Comparison of ENCODE assay signal across 17 cellular contexts in the genomic region with DNA sequence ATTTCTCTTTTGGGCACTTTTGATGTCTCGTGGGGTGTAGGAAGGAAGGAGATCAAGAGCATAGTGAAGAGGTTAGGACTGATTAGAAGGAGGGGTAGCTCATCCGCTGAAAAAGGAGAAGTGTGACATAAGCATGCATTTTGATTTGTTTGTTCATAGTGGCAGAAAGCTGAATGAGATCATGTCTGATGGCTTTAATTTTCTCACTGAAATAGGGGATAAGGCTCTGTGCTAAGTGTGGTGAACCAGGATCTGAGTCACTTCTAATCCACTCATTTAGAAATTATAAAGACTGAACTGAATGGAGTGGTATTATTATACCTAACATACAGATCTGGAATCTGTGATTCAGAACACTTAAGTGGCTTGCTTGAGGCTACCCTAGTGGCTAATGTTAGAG.
A peak's percentile ranks its signal among the peaks of the same experiment; 100 is the strongest.
DNase-seq lines count a peak whose midpoint lies in the region; ATAC-seq and TF ChIP-seq lines count a peak whose summit lies in the region.
"Had no signal": no experiment of that assay in that cellular context is flagged by ENCODE, and none has a peak within 500 bp of the region (broad histone marks: within the 10 kb centered on the region; RNA-seq: fewer than 3 reads in every experiment).

No MANE protein-coding gene starts in this region.

- CTCF ChIA-PET in SK-N-SH (lab: Yijun Ruan, JAX), result interaction anchor here (0.6 to 1.0 kb wide), 3 partner anchors 23 to 1161 kb away, joined by 3 read pairs; no protein-coding TSS in a partner anchor
- CTCF ChIA-PET in naive thymus-derived CD4-positive, alpha-beta T cell (lab: Charles Lee), result no interaction called here

- H3K9me2 ChIP-seq in SK-N-SH, result no peaks in the 10 kb centered on the region

- H3K27me3 ChIP-seq in SK-N-SH (ENCODE audit: insufficient read depth), result no peaks in the 10 kb centered on the region
- H3K27me3 ChIP-seq in naive thymus-derived CD4-positive, alpha-beta T cell (ENCODE audit: control insufficient read depth in 2 of 2, insufficient read depth in 2 of 2, low read length in 2 of 2), result no peaks in the 10 kb centered on the region
- H3K27me3 ChIP-seq: neural progenitor cell, right lobe of liver had no signal

- H3K9ac ChIP-seq in SK-N-SH, result no peak overlapping the region
- H3K9ac ChIP-seq: neural progenitor cell had no signal

- H3K4me2 ChIP-seq in SK-N-SH, result no peak overlapping the region
- H3K4me2 ChIP-seq: neural progenitor cell had no signal

- H3K9me3 Mint-ChIP-seq in naive thymus-derived CD4-positive, alpha-beta T cell, result no peaks in the 10 kb centered on the region
- H3K9me3 Mint-ChIP-seq: central memory CD8-positive, alpha-beta T cell; neural progenitor cell had no signal

- peak overlapping the region in 1 of 2 experiments; percentile 30; a peak in 1 of 4 replicates for H3K27ac ChIP-seq in SK-N-SH (ENCODE audit: low read depth in 2 of 2, low read length in 1 of 2)
- H3K27ac ChIP-seq in naive thymus-derived CD4-positive, alpha-beta T cell (ENCODE audit: low read depth, low read length), result no peak overlapping the region
- H3K27ac ChIP-seq: neural progenitor cell, right lobe of liver had no signal

- no peaks in the 10 kb centered on the region for H4K20me1 ChIP-seq in SK-N-SH (ENCODE audit: insufficient read depth)

- ATAC-seq in SK-N-SH treated with all-trans-retinoic acid at 6 μM for 48 hours, result peak; percentile 36; the same call in 2 of the 3 replicates
- ATAC-seq in naive thymus-derived CD4-positive, alpha-beta T cell, result peak; percentile 41

- peaks cover 0 to 15% (median 7%) of the 10 kb centered on the region in 5 donors for H3K27me3 Mint-ChIP-seq in naive thymus-derived CD4-positive, alpha-beta T cell

- no peak for TF ChIP-seq EP300 in SK-N-SH (IDR thresholded peaks at IDR 0.05; ENCODE audit: borderline replicate concordance in 1 of 2, low read depth in 1 of 2, low read length in 1 of 2)

- no peak overlapping the region for H2AFZ ChIP-seq in SK-N-SH (ENCODE audit: low read depth)
- H2AFZ ChIP-seq: neural progenitor cell had no signal

- no peaks in the 10 kb centered on the region for H3K79me2 ChIP-seq in SK-N-SH (ENCODE audit: insufficient read depth)

- H3K4me1 ChIP-seq in SK-N-SH (ENCODE audit: control insufficient read depth in 1 of 2, insufficient read depth in 2 of 2, low read depth in 1 of 2, low read length in 1 of 2), result peaks cover 0 to 2% of the 10 kb centered on the region in 2 experiments; a peak in 1 of 4 replicates
- no peaks in the 10 kb centered on the region for H3K4me1 ChIP-seq in naive thymus-derived CD4-positive, alpha-beta T cell (ENCODE audit: control insufficient read depth in 2 of 2, insufficient read depth in 2 of 2, low read length in 2 of 2)
- H3K4me1 ChIP-seq: neural progenitor cell, right lobe of liver had no signal

- peaks cover 0 to 5% (median 0%) of the 10 kb centered on the region in 7 donors for H3K4me1 Mint-ChIP-seq in naive thymus-derived CD4-positive, alpha-beta T cell
- H3K4me1 Mint-ChIP-seq: central memory CD8-positive, alpha-beta T cell had no signal

- no peaks in the 10 kb centered on the region for H3K9me3 ChIP-seq in SK-N-SH
- no peaks in the 10 kb centered on the region for H3K9me3 ChIP-seq in naive thymus-derived CD4-positive, alpha-beta T cell (ENCODE audit: control insufficient read depth in 2 of 3, low read length in 3 of 3)
- H3K9me3 ChIP-seq: right lobe of liver had no signal

- TF ChIP-seq RAD21 in SK-N-SH (IDR thresholded peaks at IDR 0.05; ENCODE audit: low read length), result no peak

- no peaks in the 10 kb centered on the region for H3K36me3 ChIP-seq in SK-N-SH (replicated peaks in 1 of 2; ENCODE audit: control insufficient read depth in 1 of 2, insufficient read depth in 2 of 2, low read length in 1 of 2)
- no peaks in the 10 kb centered on the region for H3K36me3 ChIP-seq in naive thymus-derived CD4-positive, alpha-beta T cell (ENCODE audit: control insufficient read depth in 2 of 3, insufficient read depth in 3 of 3, low read length in 3 of 3)
- H3K36me3 ChIP-seq: neural progenitor cell, right lobe of liver had no signal

- H3F3A ChIP-seq in SK-N-SH (replicated peaks; ENCODE audit: insufficient read depth), result no peaks in the 10 kb centered on the region

- H3K4me3 Mint-ChIP-seq in naive thymus-derived CD4-positive, alpha-beta T cell, result no peak overlapping the region
- H3K4me3 Mint-ChIP-seq: activated naive CD8-positive, alpha-beta T cell; central memory CD8-positive, alpha-beta T cell; neural progenitor cell had no signal

- H3K36me3 Mint-ChIP-seq in naive thymus-derived CD4-positive, alpha-beta T cell, result no peaks in the 10 kb centered on the region
- H3K36me3 Mint-ChIP-seq: activated naive CD8-positive, alpha-beta T cell; neural progenitor cell had no signal

- DNase-seq in SK-N-SH, result no peak
- peak; percentile 28 for DNase-seq in GM03348 (ENCODE audit: low spot score)
- DNase-seq in naive thymus-derived CD4-positive, alpha-beta T cell, result no peak
- no peak for DNase-seq in NCI-H82 (lab: John Stamatoyannopoulos, UW)
- DNase-seq in NCI-H2196 treated with DMSO at 0.1 percent for 48 hours (lab: John Stamatoyannopoulos, UW; ENCODE audit: unreplicated experiment), result no peak
- no peak for DNase-seq in NCI-H510A (lab: John Stamatoyannopoulos, UW)
- DNase-seq: activated CD8-positive, alpha-beta memory T cell treated with anti-CD3 and anti-CD28 coated beads for 24 hours; H7; KG1; NCI-H526; right lobe of liver; stimulated activated CD4-positive, alpha-beta T cell treated with anti-CD3 and anti-CD28 coated beads, Interleukin-4, amount 100 ng/mL, for 1 hour had no signal

- intact Hi-C loops in naive thymus-derived CD4-positive, alpha-beta T cell (cut with micrococcal nuclease), result no loop called here

- no peak overlapping the region for H3K4me3 ChIP-seq in SK-N-SH (ENCODE audit: low read depth in 2 of 2, low read length in 1 of 2)
- H3K4me3 ChIP-seq in naive thymus-derived CD4-positive, alpha-beta T cell (ENCODE audit: low read length), result no peak overlapping the region
- H3K4me3 ChIP-seq: neural progenitor cell, right lobe of liver had no signal

- no peak overlapping the region for H3K27ac Mint-ChIP-seq in naive thymus-derived CD4-positive, alpha-beta T cell
- H3K27ac Mint-ChIP-seq: activated naive CD8-positive, alpha-beta T cell; neural progenitor cell had no signal

- TF ChIP-seq CTCF in SK-N-SH (IDR thresholded peaks at IDR 0.05), result no peak

- POLR2A ChIA-PET in SK-N-SH (lab: Yijun Ruan, JAX), result no interaction called here
- POLR2A ChIA-PET in naive thymus-derived CD4-positive, alpha-beta T cell (lab: Charles Lee), result no interaction called here

- 70% methylated on average over 2 of the region's 2 CpGs for WGBS in SK-N-SH (ENCODE audit: low lambda C conversion rate)

TF ChIP-seq in SK-N-SH treated with all-trans-retinoic acid at 6 μM for 48 hours, 23 proteins besides CTCF, POLR2A, EP300 and RAD21 (continues in another document):
- TF ChIP-seq ISL1 (CRISPR knock-in tag; IDR thresholded peaks at IDR 0.05) (peak; percentile 62; the same call in 1 of the 2 replicates), ZFP3 (CRISPR knock-in tag; IDR thresholded peaks at IDR 0.05) (no peak)

TF ChIP-seq in SK-N-SH, 30 proteins besides CTCF, POLR2A, EP300 and RAD21 (continues in another document):
- no peak for TF ChIP-seq MXI1 (IDR thresholded peaks at IDR 0.05; ENCODE audit: low read depth, low read length)
- TF ChIP-seq, protein P1, sequence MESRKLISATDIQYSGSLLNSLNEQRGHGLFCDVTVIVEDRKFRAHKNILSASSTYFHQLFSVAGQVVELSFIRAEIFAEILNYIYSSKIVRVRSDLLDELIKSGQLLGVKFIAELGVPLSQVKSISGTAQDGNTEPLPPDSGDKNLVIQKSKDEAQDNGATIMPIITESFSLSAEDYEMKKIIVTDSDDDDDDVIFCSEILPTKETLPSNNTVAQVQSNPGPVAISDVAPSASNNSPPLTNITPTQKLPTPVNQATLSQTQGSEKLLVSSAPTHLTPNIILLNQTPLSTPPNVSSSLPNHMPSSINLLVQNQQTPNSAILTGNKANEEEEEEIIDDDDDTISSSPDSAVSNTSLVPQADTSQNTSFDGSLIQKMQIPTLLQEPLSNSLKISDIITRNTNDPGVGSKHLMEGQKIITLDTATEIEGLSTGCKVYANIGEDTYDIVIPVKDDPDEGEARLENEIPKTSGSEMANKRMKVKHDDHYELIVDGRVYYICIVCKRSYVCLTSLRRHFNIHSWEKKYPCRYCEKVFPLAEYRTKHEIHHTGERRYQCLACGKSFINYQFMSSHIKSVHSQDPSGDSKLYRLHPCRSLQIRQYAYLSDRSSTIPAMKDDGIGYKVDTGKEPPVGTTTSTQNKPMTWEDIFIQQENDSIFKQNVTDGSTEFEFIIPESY (IDR thresholded peaks at IDR 0.05; ENCODE audit: borderline replicate concordance, low read depth), result no peak
- no peak for TF ChIP-seq CHD2 (IDR thresholded peaks at IDR 0.05; ENCODE audit: low read length, partially characterized antibody)
- TF ChIP-seq RFX5 (IDR thresholded peaks at IDR 0.05; ENCODE audit: low read length), result no peak
- no peak for TF ChIP-seq RCOR1 (IDR thresholded peaks at IDR 0.05; ENCODE audit: low read length)
- TF ChIP-seq RXRA (IDR thresholded peaks at IDR 0.05; ENCODE audit: borderline replicate concordance, low read depth), result no peak
- TF ChIP-seq FOXM1 (IDR thresholded peaks at IDR 0.05; ENCODE audit: low read depth), result no peak

TF ChIP-seq in PFSK-1, 5 proteins besides CTCF, POLR2A, EP300 and RAD21 (continues in another document):
- no peak for TF ChIP-seq FOXP2 (optimal IDR thresholded peaks at IDR 0.05; ENCODE audit: borderline replicate concordance, extremely low read depth, extremely low read length, insufficient read depth)
